In the genomic region with DNA sequence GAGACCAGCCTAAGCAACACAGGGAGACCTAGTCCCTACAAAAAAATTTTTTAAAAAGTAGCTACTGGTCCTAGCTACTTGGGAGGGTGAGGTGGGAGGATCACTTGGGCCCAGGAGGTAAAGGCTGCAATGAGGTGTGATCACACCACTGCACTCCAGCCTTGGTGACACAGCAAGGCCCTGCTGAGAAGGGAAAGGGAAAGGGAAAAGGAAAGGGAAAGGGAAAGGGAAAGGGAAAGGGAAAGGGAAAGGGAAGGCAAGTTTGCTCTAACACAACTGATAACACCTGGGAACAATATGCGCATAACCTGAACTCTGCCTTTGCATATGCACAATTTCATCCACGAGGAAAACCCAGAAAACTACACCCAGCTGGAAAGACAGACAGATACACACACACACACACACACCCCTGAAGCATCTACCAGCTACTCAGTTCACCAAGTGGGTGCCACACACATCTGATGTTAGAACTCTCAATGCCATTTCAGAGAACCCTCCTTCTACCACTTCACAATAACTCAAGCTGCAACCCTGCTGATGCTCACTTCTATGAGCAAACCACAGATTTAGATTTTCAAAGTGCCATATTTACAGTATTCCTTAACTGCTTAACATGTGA, we compare ENCODE assay signal across 1 cellular context.
TF ChIP-seq lines count a peak whose summit lies in the region.

No MANE protein-coding gene starts in this region.

TF ChIP-seq in HEK293, 187 proteins besides CTCF, POLR2A, EP300 and RAD21 (continues in another document):
- TF ChIP-seq ZNF560 (tag by site-specific recombination; IDR thresholded peaks at IDR 0.05; ENCODE audit: borderline replicate concordance) (no peak), ZSCAN23 (tag by site-specific recombination; IDR thresholded peaks at IDR 0.05) (no peak), ZNF404 (tag by site-specific recombination; IDR thresholded peaks at IDR 0.05) (no peak), PRDM1 (tag by site-specific recombination; IDR thresholded peaks at IDR 0.05) (peak; percentile 100), GFI1B (tag by site-specific recombination; IDR thresholded peaks at IDR 0.05) (no peak), ZNF585B (tag by site-specific recombination; IDR thresholded peaks at IDR 0.05) (no peak), ZNF600 (tag by site-specific recombination; IDR thresholded peaks at IDR 0.05) (peak; percentile 70), GLIS1 (tag by site-specific recombination; IDR thresholded peaks at IDR 0.05) (peak; percentile 62; the same call in 1 of the 2 replicates), ZNF354C (tag by site-specific recombination; IDR thresholded peaks at IDR 0.05; ENCODE audit: borderline replicate concordance, low read depth) (no peak), ZNF654 (tag by site-specific recombination; IDR thresholded peaks at IDR 0.05; ENCODE audit: low read depth) (no peak), ZBTB21 (tag by site-specific recombination; IDR thresholded peaks at IDR 0.05) (no peak), ZFP41 (tag by site-specific recombination; IDR thresholded peaks at IDR 0.05; ENCODE audit: borderline replicate concordance) (no peak), ZNF112 (tag by site-specific recombination; IDR thresholded peaks at IDR 0.05) (no peak), YY1 (tag by site-specific recombination; IDR thresholded peaks at IDR 0.05) (no peak), ZNF660 (tag by site-specific recombination; IDR thresholded peaks at IDR 0.05) (no peak), ZSCAN16 (tag by site-specific recombination; IDR thresholded peaks at IDR 0.05) (no peak), IKZF3 (tag by site-specific recombination; IDR thresholded peaks at IDR 0.05) (peak; percentile 84), ZNF629 (tag by site-specific recombination; IDR thresholded peaks at IDR 0.05) (no peak), ZNF140 (tag by site-specific recombination; IDR thresholded peaks at IDR 0.05) (no peak), ZNF776 (tag by site-specific recombination; IDR thresholded peaks at IDR 0.05; ENCODE audit: borderline replicate concordance) (no peak), ZNF521 (tag by site-specific recombination; IDR thresholded peaks at IDR 0.05) (no peak), ZNF174 (tag by site-specific recombination; IDR thresholded peaks at IDR 0.05) (no peak), ZNF114 (tag by site-specific recombination; IDR thresholded peaks at IDR 0.05) (no peak), ZBTB7A (tag by site-specific recombination; IDR thresholded peaks at IDR 0.05; ENCODE audit: low read depth) (no peak), ZNF791 (tag by site-specific recombination; IDR thresholded peaks at IDR 0.05) (no peak), ZNF837 (tag by site-specific recombination; IDR thresholded peaks at IDR 0.05) (no peak), ZNF624 (tag by site-specific recombination; IDR thresholded peaks at IDR 0.05) (no peak), MEIS1 (CRISPR knock-in tag; IDR thresholded peaks at IDR 0.05; ENCODE audit: borderline replicate concordance) (no peak), FEZF1 (tag by site-specific recombination; IDR thresholded peaks at IDR 0.05) (peak; percentile 49)
- TF ChIP-seq, protein P1, sequence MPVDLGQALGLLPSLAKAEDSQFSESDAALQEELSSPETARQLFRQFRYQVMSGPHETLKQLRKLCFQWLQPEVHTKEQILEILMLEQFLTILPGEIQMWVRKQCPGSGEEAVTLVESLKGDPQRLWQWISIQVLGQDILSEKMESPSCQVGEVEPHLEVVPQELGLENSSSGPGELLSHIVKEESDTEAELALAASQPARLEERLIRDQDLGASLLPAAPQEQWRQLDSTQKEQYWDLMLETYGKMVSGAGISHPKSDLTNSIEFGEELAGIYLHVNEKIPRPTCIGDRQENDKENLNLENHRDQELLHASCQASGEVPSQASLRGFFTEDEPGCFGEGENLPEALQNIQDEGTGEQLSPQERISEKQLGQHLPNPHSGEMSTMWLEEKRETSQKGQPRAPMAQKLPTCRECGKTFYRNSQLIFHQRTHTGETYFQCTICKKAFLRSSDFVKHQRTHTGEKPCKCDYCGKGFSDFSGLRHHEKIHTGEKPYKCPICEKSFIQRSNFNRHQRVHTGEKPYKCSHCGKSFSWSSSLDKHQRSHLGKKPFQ (tag by site-specific recombination; IDR thresholded peaks at IDR 0.05): peak; percentile 81
- TF ChIP-seq, protein P2, sequence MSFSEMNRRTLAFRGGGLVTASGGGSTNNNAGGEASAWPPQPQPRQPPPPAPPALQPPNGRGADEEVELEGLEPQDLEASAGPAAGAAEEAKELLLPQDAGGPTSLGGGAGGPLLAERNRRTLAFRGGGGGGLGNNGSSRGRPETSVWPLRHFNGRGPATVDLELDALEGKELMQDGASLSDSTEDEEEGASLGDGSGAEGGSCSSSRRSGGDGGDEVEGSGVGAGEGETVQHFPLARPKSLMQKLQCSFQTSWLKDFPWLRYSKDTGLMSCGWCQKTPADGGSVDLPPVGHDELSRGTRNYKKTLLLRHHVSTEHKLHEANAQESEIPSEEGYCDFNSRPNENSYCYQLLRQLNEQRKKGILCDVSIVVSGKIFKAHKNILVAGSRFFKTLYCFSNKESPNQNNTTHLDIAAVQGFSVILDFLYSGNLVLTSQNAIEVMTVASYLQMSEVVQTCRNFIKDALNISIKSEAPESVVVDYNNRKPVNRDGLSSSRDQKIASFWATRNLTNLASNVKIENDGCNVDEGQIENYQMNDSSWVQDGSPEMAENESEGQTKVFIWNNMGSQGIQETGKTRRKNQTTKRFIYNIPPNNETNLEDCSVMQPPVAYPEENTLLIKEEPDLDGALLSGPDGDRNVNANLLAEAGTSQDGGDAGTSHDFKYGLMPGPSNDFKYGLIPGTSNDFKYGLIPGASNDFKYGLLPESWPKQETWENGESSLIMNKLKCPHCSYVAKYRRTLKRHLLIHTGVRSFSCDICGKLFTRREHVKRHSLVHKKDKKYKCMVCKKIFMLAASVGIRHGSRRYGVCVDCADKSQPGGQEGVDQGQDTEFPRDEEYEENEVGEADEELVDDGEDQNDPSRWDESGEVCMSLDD (tag by site-specific recombination; IDR thresholded peaks at IDR 0.05): 0 out of 2 replicates have a peak, but pooled peaks have one; percentile 20
- TF ChIP-seq, protein P3, sequence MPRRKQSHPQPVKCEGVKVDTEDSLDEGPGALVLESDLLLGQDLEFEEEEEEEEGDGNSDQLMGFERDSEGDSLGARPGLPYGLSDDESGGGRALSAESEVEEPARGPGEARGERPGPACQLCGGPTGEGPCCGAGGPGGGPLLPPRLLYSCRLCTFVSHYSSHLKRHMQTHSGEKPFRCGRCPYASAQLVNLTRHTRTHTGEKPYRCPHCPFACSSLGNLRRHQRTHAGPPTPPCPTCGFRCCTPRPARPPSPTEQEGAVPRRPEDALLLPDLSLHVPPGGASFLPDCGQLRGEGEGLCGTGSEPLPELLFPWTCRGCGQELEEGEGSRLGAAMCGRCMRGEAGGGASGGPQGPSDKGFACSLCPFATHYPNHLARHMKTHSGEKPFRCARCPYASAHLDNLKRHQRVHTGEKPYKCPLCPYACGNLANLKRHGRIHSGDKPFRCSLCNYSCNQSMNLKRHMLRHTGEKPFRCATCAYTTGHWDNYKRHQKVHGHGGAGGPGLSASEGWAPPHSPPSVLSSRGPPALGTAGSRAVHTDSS (tag by site-specific recombination; IDR thresholded peaks at IDR 0.05): no peak
- TF ChIP-seq, protein P4, sequence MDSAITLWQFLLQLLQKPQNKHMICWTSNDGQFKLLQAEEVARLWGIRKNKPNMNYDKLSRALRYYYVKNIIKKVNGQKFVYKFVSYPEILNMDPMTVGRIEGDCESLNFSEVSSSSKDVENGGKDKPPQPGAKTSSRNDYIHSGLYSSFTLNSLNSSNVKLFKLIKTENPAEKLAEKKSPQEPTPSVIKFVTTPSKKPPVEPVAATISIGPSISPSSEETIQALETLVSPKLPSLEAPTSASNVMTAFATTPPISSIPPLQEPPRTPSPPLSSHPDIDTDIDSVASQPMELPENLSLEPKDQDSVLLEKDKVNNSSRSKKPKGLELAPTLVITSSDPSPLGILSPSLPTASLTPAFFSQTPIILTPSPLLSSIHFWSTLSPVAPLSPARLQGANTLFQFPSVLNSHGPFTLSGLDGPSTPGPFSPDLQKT (IDR thresholded peaks at IDR 0.05; ENCODE audit: borderline replicate concordance, low read depth, low read length): no peak
- TF ChIP-seq, protein P5, sequence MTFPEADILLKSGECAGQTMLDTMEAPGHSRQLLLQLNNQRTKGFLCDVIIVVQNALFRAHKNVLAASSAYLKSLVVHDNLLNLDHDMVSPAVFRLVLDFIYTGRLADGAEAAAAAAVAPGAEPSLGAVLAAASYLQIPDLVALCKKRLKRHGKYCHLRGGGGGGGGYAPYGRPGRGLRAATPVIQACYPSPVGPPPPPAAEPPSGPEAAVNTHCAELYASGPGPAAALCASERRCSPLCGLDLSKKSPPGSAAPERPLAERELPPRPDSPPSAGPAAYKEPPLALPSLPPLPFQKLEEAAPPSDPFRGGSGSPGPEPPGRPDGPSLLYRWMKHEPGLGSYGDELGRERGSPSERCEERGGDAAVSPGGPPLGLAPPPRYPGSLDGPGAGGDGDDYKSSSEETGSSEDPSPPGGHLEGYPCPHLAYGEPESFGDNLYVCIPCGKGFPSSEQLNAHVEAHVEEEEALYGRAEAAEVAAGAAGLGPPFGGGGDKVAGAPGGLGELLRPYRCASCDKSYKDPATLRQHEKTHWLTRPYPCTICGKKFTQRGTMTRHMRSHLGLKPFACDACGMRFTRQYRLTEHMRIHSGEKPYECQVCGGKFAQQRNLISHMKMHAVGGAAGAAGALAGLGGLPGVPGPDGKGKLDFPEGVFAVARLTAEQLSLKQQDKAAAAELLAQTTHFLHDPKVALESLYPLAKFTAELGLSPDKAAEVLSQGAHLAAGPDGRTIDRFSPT (tag by site-specific recombination; IDR thresholded peaks at IDR 0.05): no peak
- TF ChIP-seq, protein P6, sequence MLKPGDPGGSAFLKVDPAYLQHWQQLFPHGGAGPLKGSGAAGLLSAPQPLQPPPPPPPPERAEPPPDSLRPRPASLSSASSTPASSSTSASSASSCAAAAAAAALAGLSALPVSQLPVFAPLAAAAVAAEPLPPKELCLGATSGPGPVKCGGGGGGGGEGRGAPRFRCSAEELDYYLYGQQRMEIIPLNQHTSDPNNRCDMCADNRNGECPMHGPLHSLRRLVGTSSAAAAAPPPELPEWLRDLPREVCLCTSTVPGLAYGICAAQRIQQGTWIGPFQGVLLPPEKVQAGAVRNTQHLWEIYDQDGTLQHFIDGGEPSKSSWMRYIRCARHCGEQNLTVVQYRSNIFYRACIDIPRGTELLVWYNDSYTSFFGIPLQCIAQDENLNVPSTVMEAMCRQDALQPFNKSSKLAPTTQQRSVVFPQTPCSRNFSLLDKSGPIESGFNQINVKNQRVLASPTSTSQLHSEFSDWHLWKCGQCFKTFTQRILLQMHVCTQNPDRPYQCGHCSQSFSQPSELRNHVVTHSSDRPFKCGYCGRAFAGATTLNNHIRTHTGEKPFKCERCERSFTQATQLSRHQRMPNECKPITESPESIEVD (tag by site-specific recombination; IDR thresholded peaks at IDR 0.05): peak; percentile 46; the same call in 1 of the 2 replicates
- TF ChIP-seq, protein P7, sequence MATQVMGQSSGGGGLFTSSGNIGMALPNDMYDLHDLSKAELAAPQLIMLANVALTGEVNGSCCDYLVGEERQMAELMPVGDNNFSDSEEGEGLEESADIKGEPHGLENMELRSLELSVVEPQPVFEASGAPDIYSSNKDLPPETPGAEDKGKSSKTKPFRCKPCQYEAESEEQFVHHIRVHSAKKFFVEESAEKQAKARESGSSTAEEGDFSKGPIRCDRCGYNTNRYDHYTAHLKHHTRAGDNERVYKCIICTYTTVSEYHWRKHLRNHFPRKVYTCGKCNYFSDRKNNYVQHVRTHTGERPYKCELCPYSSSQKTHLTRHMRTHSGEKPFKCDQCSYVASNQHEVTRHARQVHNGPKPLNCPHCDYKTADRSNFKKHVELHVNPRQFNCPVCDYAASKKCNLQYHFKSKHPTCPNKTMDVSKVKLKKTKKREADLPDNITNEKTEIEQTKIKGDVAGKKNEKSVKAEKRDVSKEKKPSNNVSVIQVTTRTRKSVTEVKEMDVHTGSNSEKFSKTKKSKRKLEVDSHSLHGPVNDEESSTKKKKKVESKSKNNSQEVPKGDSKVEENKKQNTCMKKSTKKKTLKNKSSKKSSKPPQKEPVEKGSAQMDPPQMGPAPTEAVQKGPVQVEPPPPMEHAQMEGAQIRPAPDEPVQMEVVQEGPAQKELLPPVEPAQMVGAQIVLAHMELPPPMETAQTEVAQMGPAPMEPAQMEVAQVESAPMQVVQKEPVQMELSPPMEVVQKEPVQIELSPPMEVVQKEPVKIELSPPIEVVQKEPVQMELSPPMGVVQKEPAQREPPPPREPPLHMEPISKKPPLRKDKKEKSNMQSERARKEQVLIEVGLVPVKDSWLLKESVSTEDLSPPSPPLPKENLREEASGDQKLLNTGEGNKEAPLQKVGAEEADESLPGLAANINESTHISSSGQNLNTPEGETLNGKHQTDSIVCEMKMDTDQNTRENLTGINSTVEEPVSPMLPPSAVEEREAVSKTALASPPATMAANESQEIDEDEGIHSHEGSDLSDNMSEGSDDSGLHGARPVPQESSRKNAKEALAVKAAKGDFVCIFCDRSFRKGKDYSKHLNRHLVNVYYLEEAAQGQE (tag by site-specific recombination; IDR thresholded peaks at IDR 0.05): no peak
- TF ChIP-seq, protein P8, sequence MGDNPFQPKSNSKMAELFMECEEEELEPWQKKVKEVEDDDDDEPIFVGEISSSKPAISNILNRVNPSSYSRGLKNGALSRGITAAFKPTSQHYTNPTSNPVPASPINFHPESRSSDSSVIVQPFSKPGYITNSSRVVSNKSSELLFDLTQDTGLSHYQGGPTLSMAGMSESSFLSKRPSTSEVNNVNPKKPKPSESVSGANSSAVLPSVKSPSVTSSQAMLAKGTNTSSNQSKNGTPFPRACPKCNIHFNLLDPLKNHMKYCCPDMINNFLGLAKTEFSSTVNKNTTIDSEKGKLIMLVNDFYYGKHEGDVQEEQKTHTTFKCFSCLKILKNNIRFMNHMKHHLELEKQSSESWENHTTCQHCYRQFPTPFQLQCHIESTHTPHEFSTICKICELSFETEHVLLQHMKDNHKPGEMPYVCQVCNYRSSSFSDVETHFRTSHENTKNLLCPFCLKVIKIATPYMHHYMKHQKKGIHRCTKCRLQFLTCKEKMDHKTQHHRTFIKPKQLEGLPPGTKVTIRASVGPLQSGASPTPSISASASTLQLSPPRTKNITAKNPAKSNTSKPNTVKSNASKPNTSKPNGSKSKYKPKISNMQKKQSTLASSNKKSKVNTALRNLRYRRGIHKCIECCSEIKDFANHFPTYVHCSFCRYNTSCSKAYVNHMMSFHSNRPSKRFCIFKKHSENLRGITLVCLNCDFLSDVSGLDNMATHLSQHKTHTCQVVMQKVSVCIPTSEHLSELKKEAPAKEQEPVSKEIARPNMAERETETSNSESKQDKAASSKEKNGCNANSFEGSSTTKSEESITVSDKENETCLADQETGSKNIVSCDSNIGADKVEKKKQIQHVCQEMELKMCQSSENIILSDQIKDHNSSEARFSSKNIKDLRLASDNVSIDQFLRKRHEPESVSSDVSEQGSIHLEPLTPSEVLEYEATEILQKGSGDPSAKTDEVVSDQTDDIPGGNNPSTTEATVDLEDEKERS (tag by site-specific recombination; IDR thresholded peaks at IDR 0.05): no peak
- TF ChIP-seq, protein P9, sequence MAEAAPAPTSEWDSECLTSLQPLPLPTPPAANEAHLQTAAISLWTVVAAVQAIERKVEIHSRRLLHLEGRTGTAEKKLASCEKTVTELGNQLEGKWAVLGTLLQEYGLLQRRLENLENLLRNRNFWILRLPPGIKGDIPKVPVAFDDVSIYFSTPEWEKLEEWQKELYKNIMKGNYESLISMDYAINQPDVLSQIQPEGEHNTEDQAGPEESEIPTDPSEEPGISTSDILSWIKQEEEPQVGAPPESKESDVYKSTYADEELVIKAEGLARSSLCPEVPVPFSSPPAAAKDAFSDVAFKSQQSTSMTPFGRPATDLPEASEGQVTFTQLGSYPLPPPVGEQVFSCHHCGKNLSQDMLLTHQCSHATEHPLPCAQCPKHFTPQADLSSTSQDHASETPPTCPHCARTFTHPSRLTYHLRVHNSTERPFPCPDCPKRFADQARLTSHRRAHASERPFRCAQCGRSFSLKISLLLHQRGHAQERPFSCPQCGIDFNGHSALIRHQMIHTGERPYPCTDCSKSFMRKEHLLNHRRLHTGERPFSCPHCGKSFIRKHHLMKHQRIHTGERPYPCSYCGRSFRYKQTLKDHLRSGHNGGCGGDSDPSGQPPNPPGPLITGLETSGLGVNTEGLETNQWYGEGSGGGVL (tag by site-specific recombination; IDR thresholded peaks at IDR 0.05): no peak
